22 cellular contexts compared by ENCODE assay signal in genomic region chr2:168072626-168073303, GRCh38.
DNase-seq lines count a peak whose midpoint lies in the region; FAIRE-seq and TF ChIP-seq lines count a peak whose summit lies in the region.
"Had no signal": no experiment of that assay in that cellular context is flagged by ENCODE, and none has a peak within 500 bp of the region (broad histone marks: within the 10 kb centered on the region; RNA-seq: fewer than 3 reads in every experiment).

No MANE protein-coding gene starts in this region.

- H3K4me3 Mint-ChIP-seq in chondrocyte (ENCODE audit: unreplicated experiment) (no peak overlapping the region), neural crest cell (no peak overlapping the region)
- H3K4me3 Mint-ChIP-seq: CD14-positive monocyte; CD4-positive, alpha-beta T cell; CD8-positive, alpha-beta memory T cell had no signal

- peaks cover 4% of the 10 kb centered on the region for H3K36me3 ChIP-seq in HAP-1 (replicated peaks)
- H3K36me3 ChIP-seq: BE2C had no signal

- FAIRE-seq in D721Med (lab: Jason Lieb, UNC), result peak; percentile 46
- FAIRE-seq: A549, GM12892, H54 had no signal

- H3K9me3 Mint-ChIP-seq in chondrocyte (ENCODE audit: low read depth) (no peaks in the 10 kb centered on the region), neural crest cell (no peaks in the 10 kb centered on the region)
- H3K9me3 Mint-ChIP-seq: CD14-positive monocyte; CD4-positive, alpha-beta T cell; CD8-positive, alpha-beta memory T cell had no signal

- in situ Hi-C loops in HAP-1 (cut with MboI; ENCODE audit: low sequenced_read_pairs), result no loop called here

- H3K36me3 Mint-ChIP-seq in chondrocyte (ENCODE audit: low read depth) (peaks cover 17% of the 10 kb centered on the region), neural crest cell (ENCODE audit: low read depth) (peaks cover 12% of the 10 kb centered on the region)

- H3K4me1 Mint-ChIP-seq in chondrocyte (ENCODE audit: low read depth) (peaks cover 9% of the 10 kb centered on the region), neural crest cell (no peaks in the 10 kb centered on the region)

- H3K27ac Mint-ChIP-seq in chondrocyte (ENCODE audit: unreplicated experiment), result peak overlapping the region; percentile 59
- H3K27ac Mint-ChIP-seq in neural crest cell (ENCODE audit: unreplicated experiment), result peak overlapping the region; percentile 8
- H3K27ac Mint-ChIP-seq: CD4-positive, alpha-beta T cell; CD8-positive, alpha-beta memory T cell had no signal

- no peak overlapping the region for H3K4me3 ChIP-seq in HAP-1
- H3K4me3 ChIP-seq: A549; BLaER1 treated with 17β-estradiol and CSF1 and Interleukin-3, amounts not matched to agents 10 nM and 100 nM had no signal

- no peaks in the 10 kb centered on the region for H3K27me3 ChIP-seq in HAP-1 (ENCODE audit: low read depth)
- H3K27me3 ChIP-seq: BE2C; BLaER1 treated with 17β-estradiol and CSF1 and Interleukin-3, amounts not matched to agents 10 nM and 100 nM had no signal

- no peaks in the 10 kb centered on the region for H3K27me3 Mint-ChIP-seq in chondrocyte (ENCODE audit: low read depth)
- H3K27me3 Mint-ChIP-seq in neural crest cell (ENCODE audit: low read depth), result no peaks in the 10 kb centered on the region
- H3K27me3 Mint-ChIP-seq: CD4-positive, alpha-beta T cell; CD8-positive, alpha-beta memory T cell had no signal

- H3K9me3 ChIP-seq in HAP-1, result no peaks in the 10 kb centered on the region
- H3K9me3 ChIP-seq: A549; BE2C; BLaER1 treated with 17β-estradiol and CSF1 and Interleukin-3, amounts not matched to agents 10 nM and 100 nM had no signal

- TF ChIP-seq CTCF in D721Med (IDR thresholded peaks at IDR 0.05; ENCODE audit: insufficient read depth, missing control alignments) (no peak), chondrocyte (IDR thresholded peaks at IDR 0.05) (no peak), neural crest cell (conservative IDR thresholded peaks at IDR 0.05) (no peak)

- no peaks in the 10 kb centered on the region for H3K4me1 ChIP-seq in HAP-1
- H3K4me1 ChIP-seq: A549; BE2C; BLaER1 treated with 17β-estradiol and CSF1 and Interleukin-3, amounts not matched to agents 10 nM and 100 nM had no signal

- DNase-seq in D721Med (ENCODE audit: insufficient read length, low spot score) (no peak), chondrocyte (ENCODE audit: low spot score) (no peak), neural crest cell (ENCODE audit: low read depth, low spot score) (no peak), amygdala (lab: John Stamatoyannopoulos, UW) (no peak), HAP-1 (ENCODE audit: low spot score in 2 of 2) (no peak)
- no peak for DNase-seq in activated naive CD4-positive, alpha-beta T cell (lab: John Stamatoyannopoulos, UW)
- DNase-seq: 8988T; ACHN; AML-193; BE2C; CD4-positive, alpha-beta T cell; CD8-positive, alpha-beta memory T cell; DMS53; DMS79 treated with DMSO at 0.1 percent for 48 hours; GF-D8; GOT3; HCEC 1CT had no signal
